10 cellular contexts compared by ENCODE assay signal in the genomic region with DNA sequence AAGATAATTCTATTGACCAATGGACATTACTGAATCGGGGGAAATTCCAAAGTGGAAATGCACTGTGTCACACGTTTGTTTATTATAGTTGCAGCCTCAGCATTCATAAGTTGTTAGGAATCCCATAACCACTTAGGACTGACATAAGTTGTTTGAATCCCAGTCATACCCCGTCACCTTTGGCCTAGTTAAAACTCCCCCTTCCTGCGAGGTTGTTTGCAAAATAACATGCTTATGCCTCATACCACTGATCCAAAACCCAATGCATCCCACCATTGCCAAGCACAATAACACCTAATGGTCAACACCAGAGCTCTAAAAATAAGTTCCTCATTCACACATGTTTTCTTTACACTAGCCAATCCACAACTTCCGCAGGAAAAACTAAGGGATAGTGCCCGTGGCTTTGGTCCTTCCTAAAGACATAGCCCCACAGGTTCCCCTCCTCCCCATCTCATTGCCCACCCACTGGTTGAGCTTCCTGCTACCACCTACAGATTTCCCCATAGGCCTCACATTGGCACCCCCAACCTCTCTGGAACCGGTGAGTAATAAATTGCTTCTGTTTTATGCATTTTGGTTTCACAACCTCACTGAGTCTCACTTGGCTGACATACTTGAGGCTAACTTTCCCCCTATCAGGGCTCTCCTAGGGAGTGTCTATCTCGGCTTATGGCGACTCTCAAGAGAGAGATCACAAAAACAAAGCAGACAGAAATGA. TPM values are rescaled to one million over a fixed set of nuclear protein-coding genes. Genes with fewer than 3 reads are reported as not detected.
DNase-seq lines count a peak whose midpoint lies in the region; ATAC-seq and TF ChIP-seq lines count a peak whose summit lies in the region.
"Had no signal": no experiment of that assay in that cellular context is flagged by ENCODE, and none has a peak within 500 bp of the region (broad histone marks: within the 10 kb centered on the region; RNA-seq: fewer than 3 reads in every experiment).

No MANE protein-coding gene starts in this region.

- peak overlapping the region; percentile 42 for H3K4me3 ChIP-seq in GM23248
- H3K4me3 ChIP-seq in mesendoderm (ENCODE audit: low read length) = no peak overlapping the region
- no peak overlapping the region for H3K4me3 ChIP-seq in BE2C (ENCODE audit: low read depth, low read length)
- H3K4me3 ChIP-seq in coronary artery = no peak overlapping the region
- no peak overlapping the region for H3K4me3 ChIP-seq in mucosa of descending colon

- H3K4me2 ChIP-seq in GM23248 (ENCODE audit: unreplicated experiment) = peak overlapping the region; percentile 66
- no peak overlapping the region for H3K4me2 ChIP-seq in mesendoderm (ENCODE audit: low read length)

- no peak overlapping the region for H3K23ac ChIP-seq in mesendoderm (ENCODE audit: low read length)

- H3K9me3 ChIP-seq in GM23248 (ENCODE audit: low read depth) = no peaks in the 10 kb centered on the region
- H3K9me3 ChIP-seq in BE2C = no peaks in the 10 kb centered on the region
- H3K9me3 ChIP-seq in mucosa of descending colon = no peaks in the 10 kb centered on the region

- DNase-seq in GM23248 = peak; percentile 93
- DNase-seq in MV-4-11 (lab: John Stamatoyannopoulos, UW) = peak; percentile 57
- DNase-seq in mesendoderm = peak; percentile 27
- DNase-seq in BE2C = no peak
- DNase-seq in NCI-H1092 (lab: John Stamatoyannopoulos, UW) = no peak
- DNase-seq in coronary artery (ENCODE audit: low spot score) = no peak
- no peak for DNase-seq in mucosa of descending colon

- TF ChIP-seq CTCF in BE2C (IDR thresholded peaks at IDR 0.05; ENCODE audit: low read depth, low read length) (no peak), coronary artery (IDR thresholded peaks at IDR 0.05) (no peak), mucosa of descending colon (IDR thresholded peaks at IDR 0.05) (no peak)

- H3K4ac ChIP-seq in mesendoderm (ENCODE audit: low read depth, low read length) = no peak overlapping the region

- H3K36me3 ChIP-seq in GM23248 (ENCODE audit: low read depth) = no peaks in the 10 kb centered on the region
- no peaks in the 10 kb centered on the region for H3K36me3 ChIP-seq in mesendoderm (ENCODE audit: control insufficient read depth, insufficient read depth, low read length)
- H3K36me3 ChIP-seq in BE2C = no peaks in the 10 kb centered on the region
- H3K36me3 ChIP-seq in mucosa of descending colon (ENCODE audit: low read depth) = no peaks in the 10 kb centered on the region

- peaks cover 19% of the 10 kb centered on the region for H3F3A ChIP-seq in GM23248 (ENCODE audit: insufficient read depth)

- ATAC-seq in GM18517 (IDR thresholded peaks at IDR 0.05; ENCODE audit: unreplicated experiment) (peak; percentile 95), mucosa of descending colon (no peak)

- 19 to 21% methylated on average over 9 of the region's 9 CpGs for WGBS in GM23248 (ENCODE audit: low coverage in 1 of 2, low lambda C conversion rate in 2 of 2, missing lambda C conversion rate in 2 of 2), 2 experiments
- no CpG with 5 or more reads among the region's 9 CpGs for WGBS in mesendoderm (ENCODE audit: extremely low coverage, insufficient coverage, low lambda C conversion rate)

- in situ Hi-C loops in GM23248 (cut with MboI) = no loop called here

- no peaks in the 10 kb centered on the region for H3K27me3 ChIP-seq in GM23248 (replicated peaks; ENCODE audit: insufficient read depth)
- H3K27me3 ChIP-seq in mesendoderm (ENCODE audit: insufficient read depth, low read length, poor library complexity) = no peaks in the 10 kb centered on the region
- no peaks in the 10 kb centered on the region for H3K27me3 ChIP-seq in BE2C

- H3K79me1 ChIP-seq in mesendoderm (ENCODE audit: low read length) = no peaks in the 10 kb centered on the region

- H3K9ac ChIP-seq in GM23248 (peak overlapping the region; percentile 46), mesendoderm (ENCODE audit: low read length) (no peak overlapping the region)

- no peak overlapping the region for H2AK5ac ChIP-seq in mesendoderm (ENCODE audit: low read length)

- H3K56ac ChIP-seq in mesendoderm (ENCODE audit: low read length) = no peak overlapping the region

- H2BK5ac ChIP-seq in mesendoderm (ENCODE audit: low read length) = no peak overlapping the region

- H2BK15ac ChIP-seq in mesendoderm (replicated peaks; ENCODE audit: low read depth) = no peak overlapping the region

- H3K9me2 ChIP-seq in GM23248 (ENCODE audit: insufficient read depth) = no peaks in the 10 kb centered on the region

- H4K5ac ChIP-seq in mesendoderm (ENCODE audit: low read length) = no peak overlapping the region

- no peaks in the 10 kb centered on the region for H3K79me2 ChIP-seq in GM23248 (ENCODE audit: insufficient read depth)
- H3K79me2 ChIP-seq in mesendoderm (ENCODE audit: control insufficient read depth, insufficient read depth, low read length) = no peaks in the 10 kb centered on the region

- H4K20me1 ChIP-seq in GM23248 (ENCODE audit: insufficient read depth) = no peaks in the 10 kb centered on the region

- no peak overlapping the region for H4K8ac ChIP-seq in mesendoderm (ENCODE audit: low read depth, low read length)

- no peak overlapping the region for H2BK120ac ChIP-seq in mesendoderm (ENCODE audit: low read depth, low read length)

- H3K27ac ChIP-seq in GM23248 (peak overlapping the region; percentile 88), mesendoderm (ENCODE audit: low read depth, low read length) (no peak overlapping the region), coronary artery (no peak overlapping the region)

- intact Hi-C loops in mucosa of descending colon (cut with DNase I, micrococcal nuclease) = loop anchor here (10.0 kb wide), 2 partner anchors 171 to 441 kb away; no protein-coding TSS in a partner anchor

- H3K4me1 ChIP-seq in GM23248 (ENCODE audit: insufficient read depth) = peaks cover 21% of the 10 kb centered on the region
- H3K4me1 ChIP-seq in mesendoderm (ENCODE audit: control insufficient read depth, low read depth, low read length) = no peaks in the 10 kb centered on the region
- no peaks in the 10 kb centered on the region for H3K4me1 ChIP-seq in BE2C
- H3K4me1 ChIP-seq in mucosa of descending colon (ENCODE audit: low read depth) = no peaks in the 10 kb centered on the region

- H3K18ac ChIP-seq in mesendoderm (ENCODE audit: low read length) = no peak overlapping the region

- peak overlapping the region; percentile 61 for H2AFZ ChIP-seq in GM23248

RNA-seq across cellular contexts. Expression of a gene that starts 42.3 kb away (rescaled TPM):
- total RNA-seq in GM23248 (2014; rRNA removed; shearing (Covaris generic)) = not detected in 2 replicates
- not detected in 2 replicates for polyA plus RNA-seq in GM23248 (2016; fragmentation: Nextera tagmentation; extraction: Ambion mirVana)
- polyA plus RNA-seq in mesendoderm (2013, experiment 1 of 2) = not detected
- not detected for polyA plus RNA-seq in mesendoderm (2013, experiment 2 of 2)
- 0.23 TPM for polyA plus RNA-seq in BE2C (2012; ENCODE audit: insufficient read depth, insufficient read length, low read depth)
- 1 to 10 TPM; 1.4 to 5.6 (median 3.6) TPM for total RNA-seq in mucosa of descending colon
- total RNA-seq: kidney epithelial cell, SK-MEL-5 had no signal

RNA-seq across cellular contexts. Expression of a gene that starts 46.7 kb away (rescaled TPM):
- 47.3 and 50.5 TPM in 2 replicates for total RNA-seq in GM23248 (2014; rRNA removed; shearing (Covaris generic))
- 12.6 and 13.6 TPM in 2 replicates for polyA plus RNA-seq in GM23248 (2016; fragmentation: Nextera tagmentation; extraction: Ambion mirVana)
- polyA plus RNA-seq in mesendoderm (2013, experiment 1 of 2) = 0.21 TPM
- polyA plus RNA-seq in mesendoderm (2013, experiment 2 of 2) = 0.20 TPM
- 0.31 TPM for polyA plus RNA-seq in BE2C (2012; ENCODE audit: insufficient read depth, insufficient read length, low read depth)
- total RNA-seq in mucosa of descending colon = 10 to 100 TPM in 2 of 3 donors, 1 to 10 TPM in 1; 3.6 to 20.4 (median 12.0) TPM
- total RNA-seq: SK-MEL-5 had no signal

Comparison
In these comparisons a context has a peak if more than half of its experiments do, and no peak if none do; other contexts are left out.
1. DNase-seq: peak in GM23248 (single experiment), MV-4-11 (single experiment) and mesendoderm (single experiment); none in BE2C (single experiment), NCI-H1092 (single experiment), coronary artery (single experiment) and mucosa of descending colon (0 of 3).